Comparison of ENCODE assay signal across 1 cellular context in genomic region chr11:61361686-61362541, GRCh38.
TF ChIP-seq lines count a peak whose summit lies in the region.

TSS of gene CYB561A3 (minus strand) at chr11:61361882. CDS start at chr11:61356713, 5,169 bp downstream.
TSS of gene TMEM138 (plus strand) at chr11:61362374. CDS start at chr11:61364391, 2,017 bp downstream.

TF ChIP-seq in K562, 482 proteins besides CTCF, POLR2A, EP300 and RAD21 (continued from another document and continues in another):
- TF ChIP-seq THAP12 (CRISPR knock-in tag; IDR thresholded peaks at IDR 0.05) (no peak), TAL1 (IDR thresholded peaks at IDR 0.05) (no peak), ZNF583 (CRISPR knock-in tag; IDR thresholded peaks at IDR 0.05) (no peak), RBFOX2 (IDR thresholded peaks at IDR 0.05; ENCODE audit: low read depth, low read length) (peak; percentile 97), HMG20B (CRISPR knock-in tag; IDR thresholded peaks at IDR 0.05) (no peak), RFX1 (IDR thresholded peaks at IDR 0.05) (peak; percentile 67; the same call in 1 of the 2 replicates), SMARCE1 (IDR thresholded peaks at IDR 0.05) (no peak), IRF1 (CRISPR knock-in tag; IDR thresholded peaks at IDR 0.05; ENCODE audit: borderline replicate concordance) (no peak), MTF1 (CRISPR knock-in tag; IDR thresholded peaks at IDR 0.05; ENCODE audit: borderline replicate concordance) (no peak), MCM3 (IDR thresholded peaks at IDR 0.05) (no peak), ZNF584 (CRISPR knock-in tag; IDR thresholded peaks at IDR 0.05; ENCODE audit: low read depth) (no peak), MCM2 (IDR thresholded peaks at IDR 0.05; ENCODE audit: low read depth) (no peak), ID3 (CRISPR knock-in tag; IDR thresholded peaks at IDR 0.05) (no peak), ID3 (tag; IDR thresholded peaks at IDR 0.05) (no peak; the same call in 1 of the 2 replicates), ZNF507 (tag; conservative IDR thresholded peaks at IDR 0.05) (no peak), TFAM (CRISPR knock-in tag; conservative IDR thresholded peaks at IDR 0.05) (no peak), ZNF124 (CRISPR knock-in tag; IDR thresholded peaks at IDR 0.05) (no peak), PHF8 (IDR thresholded peaks at IDR 0.05; ENCODE audit: borderline replicate concordance, low read length) (peak; percentile 99), ETV6 (IDR thresholded peaks at IDR 0.05; ENCODE audit: borderline replicate concordance in 1 of 2, low read depth in 2 of 2, low read length in 1 of 2) (peak in 1 of 2 experiments; percentile 63; a peak in 1 of 4 replicates), ETV6 (CRISPR knock-in tag; IDR thresholded peaks at IDR 0.05; ENCODE audit: borderline replicate concordance) (no peak), FOSL1 (tag; conservative IDR thresholded peaks at IDR 0.05) (no peak; the same call in 1 of the 2 replicates), ZNF740 (CRISPR knock-in tag; IDR thresholded peaks at IDR 0.05) (no peak), ZNF740 (tag; IDR thresholded peaks at IDR 0.05) (no peak), SMARCC2 (IDR thresholded peaks at IDR 0.05; ENCODE audit: low read depth) (no peak), HDAC1 (IDR thresholded peaks at IDR 0.05) (peak in 1 of 2 experiments; percentile 91; a peak in 2 of 4 replicates), ZFP36 (IDR thresholded peaks at IDR 0.05; ENCODE audit: low read depth, low read length, partially characterized antibody) (peak; percentile 6), FOXJ3 (CRISPR knock-in tag; IDR thresholded peaks at IDR 0.05) (no peak), ARHGAP35 (IDR thresholded peaks at IDR 0.05; ENCODE audit: partially characterized antibody) (no peak), CLOCK (CRISPR knock-in tag; IDR thresholded peaks at IDR 0.05; ENCODE audit: borderline replicate concordance) (no peak), POLR3A (IDR thresholded peaks at IDR 0.05; ENCODE audit: borderline replicate concordance, extremely low read depth, insufficient read depth, insufficient read length) (no peak), GMEB1 (CRISPR knock-in tag; IDR thresholded peaks at IDR 0.05) (peak; percentile 20; the same call in 1 of the 2 replicates), DEAF1 (CRISPR knock-in tag; IDR thresholded peaks at IDR 0.05) (no peak), DNMT1 (IDR thresholded peaks at IDR 0.05) (no peak), POLR3G (IDR thresholded peaks at IDR 0.05; ENCODE audit: extremely low read depth, insufficient read length, insufficient replicate concordance) (no peak), PTRF (tag; IDR thresholded peaks at IDR 0.05) (no peak), TARDBP (IDR thresholded peaks at IDR 0.05) (peak; percentile 62; the same call in 1 of the 2 replicates), BRF2 (IDR thresholded peaks at IDR 0.05; ENCODE audit: borderline replicate concordance, insufficient read depth, insufficient read length) (no peak), NCOA2 (IDR thresholded peaks at IDR 0.05; ENCODE audit: partially characterized antibody in 2 of 2) (no peak), XRCC4 (IDR thresholded peaks at IDR 0.05; ENCODE audit: extremely low read depth, insufficient read depth, insufficient read length) (no peak), GTF2E2 (tag; IDR thresholded peaks at IDR 0.05) (0 out of 2 replicates have a peak, but pooled peaks have one; percentile 78), PKNOX1 (IDR thresholded peaks at IDR 0.05) (peak; percentile 93), ETV1 (tag; conservative IDR thresholded peaks at IDR 0.05; ENCODE audit: low read depth) (peak; percentile 90), BCOR (IDR thresholded peaks at IDR 0.05) (no peak; the same call in 1 of the 2 replicates), ZNF589 (CRISPR knock-in tag; IDR thresholded peaks at IDR 0.05; ENCODE audit: low read depth) (peak; percentile 79; the same call in 1 of the 2 replicates), EP400 (IDR thresholded peaks at IDR 0.05) (peak; percentile 96), TEAD2 (tag; IDR thresholded peaks at IDR 0.05) (no peak), ESRRB (CRISPR knock-in tag; IDR thresholded peaks at IDR 0.05; ENCODE audit: borderline replicate concordance) (no peak), THRAP3 (IDR thresholded peaks at IDR 0.05; ENCODE audit: borderline replicate concordance) (no peak), TAF7 (tag; IDR thresholded peaks at IDR 0.05) (peak; percentile 57; the same call in 1 of the 2 replicates), ZNF766 (CRISPR knock-in tag; conservative IDR thresholded peaks at IDR 0.05) (peak; percentile 73), HDAC8 (tag; IDR thresholded peaks at IDR 0.05) (0 out of 2 replicates have a peak, but pooled peaks have one; percentile 30), ZNF695 (CRISPR knock-in tag; IDR thresholded peaks at IDR 0.05) (no peak), ZFP30 (CRISPR knock-in tag; IDR thresholded peaks at IDR 0.05; ENCODE audit: borderline replicate concordance) (no peak), MXI1 (IDR thresholded peaks at IDR 0.05; ENCODE audit: low read depth, low read length) (peak; percentile 75), TCF7L2 (IDR thresholded peaks at IDR 0.05; ENCODE audit: low read depth, low read length) (no peak), BRD4 (IDR thresholded peaks at IDR 0.05) (peak; percentile 84; the same call in 1 of the 2 replicates), DMBX1 (CRISPR knock-in tag; IDR thresholded peaks at IDR 0.05; ENCODE audit: borderline replicate concordance) (peak; percentile 43; the same call in 1 of the 2 replicates), ZNF174 (CRISPR knock-in tag; IDR thresholded peaks at IDR 0.05) (no peak), PURB (CRISPR knock-in tag; IDR thresholded peaks at IDR 0.05; ENCODE audit: low read depth) (no peak)
